1 cellular context compared by ENCODE assay signal in genomic region chrX:15645266-15645665, GRCh38.
TF ChIP-seq lines count a peak whose summit lies in the region.

No MANE protein-coding gene starts in this region.

TF ChIP-seq in HepG2, 621 proteins besides CTCF, POLR2A, EP300 and RAD21:
- TF ChIP-seq ZNF281 (CRISPR knock-in tag; IDR thresholded peaks at IDR 0.05; ENCODE audit: borderline replicate concordance), result no peak
- TF ChIP-seq, protein P1, sequence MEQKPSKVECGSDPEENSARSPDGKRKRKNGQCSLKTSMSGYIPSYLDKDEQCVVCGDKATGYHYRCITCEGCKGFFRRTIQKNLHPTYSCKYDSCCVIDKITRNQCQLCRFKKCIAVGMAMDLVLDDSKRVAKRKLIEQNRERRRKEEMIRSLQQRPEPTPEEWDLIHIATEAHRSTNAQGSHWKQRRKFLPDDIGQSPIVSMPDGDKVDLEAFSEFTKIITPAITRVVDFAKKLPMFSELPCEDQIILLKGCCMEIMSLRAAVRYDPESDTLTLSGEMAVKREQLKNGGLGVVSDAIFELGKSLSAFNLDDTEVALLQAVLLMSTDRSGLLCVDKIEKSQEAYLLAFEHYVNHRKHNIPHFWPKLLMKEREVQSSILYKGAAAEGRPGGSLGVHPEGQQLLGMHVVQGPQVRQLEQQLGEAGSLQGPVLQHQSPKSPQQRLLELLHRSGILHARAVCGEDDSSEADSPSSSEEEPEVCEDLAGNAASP (CRISPR knock-in tag; IDR thresholded peaks at IDR 0.05; ENCODE audit: borderline replicate concordance), result no peak
- no peak for TF ChIP-seq ZNF407 (CRISPR knock-in tag; IDR thresholded peaks at IDR 0.05; ENCODE audit: not compliant biosample characterization)
- TF ChIP-seq ATRX (CRISPR knock-in tag; IDR thresholded peaks at IDR 0.05; ENCODE audit: borderline replicate concordance), result no peak
- no peak for TF ChIP-seq NPAS2 (CRISPR knock-in tag; IDR thresholded peaks at IDR 0.05; ENCODE audit: borderline replicate concordance)
- TF ChIP-seq NAIF1 (CRISPR knock-in tag; IDR thresholded peaks at IDR 0.05; ENCODE audit: borderline replicate concordance), result no peak
- no peak for TF ChIP-seq HOXA3 (CRISPR knock-in tag; IDR thresholded peaks at IDR 0.05)
- no peak for TF ChIP-seq SP140L (CRISPR knock-in tag; IDR thresholded peaks at IDR 0.05; ENCODE audit: borderline replicate concordance)
- no peak for TF ChIP-seq ZBTB43 (CRISPR knock-in tag; conservative IDR thresholded peaks at IDR 0.05)
